21 cellular contexts compared by ENCODE assay signal in genomic region chr1:203929741-203930309, GRCh38.
"Had no signal": no experiment of that assay in that cellular context is flagged by ENCODE, and none has a peak within 500 bp of the region (broad histone marks: within the 10 kb centered on the region; RNA-seq: fewer than 3 reads in every experiment).

No MANE protein-coding gene starts in this region.

- H3K27me3 ChIP-seq: dorsolateral prefrontal cortex had no signal

- ATAC-seq: activated naive CD8-positive, alpha-beta T cell treated with anti-CD3 and anti-CD28 coated beads, Interleukin-2, amount 50 U/mL, for 24 hours; activated T-cell treated with anti-CD3 and anti-CD28 coated beads, Interleukin-2, amount 50 U/mL, for 4 hours; naive thymus-derived CD8-positive, alpha-beta T cell; stimulated activated naive B cell treated with anti-CD40 and anti-IgM and Interleukin-4, amounts not matched to agents 10 μg/mL and 1 μg/mL and 100 μg/mL, for 72 hours; WTC11 had no signal

- H3K36me3 ChIP-seq: thoracic aorta had no signal

- H3K9me3 ChIP-seq: thoracic aorta had no signal

- H3K4me3 ChIP-seq: dorsolateral prefrontal cortex, thoracic aorta had no signal

- FAIRE-seq: colon, TTC549, urothelium cell line had no signal

- DNase-seq: activated CD4-positive, alpha-beta memory T cell treated with anti-CD3 and anti-CD28 coated beads for 36 hours; activated CD4-positive, alpha-beta T cell treated with anti-CD3 and anti-CD28 coated beads for 4 hours; activated CD8-positive, alpha-beta memory T cell treated with anti-CD3 and anti-CD28 coated beads, Interleukin-2, amount 50 U/mL, for 4 hours; activated effector memory CD4-positive, alpha-beta T cell treated with Interleukin-2 at 50 U/mL for 16 hours; activated naive CD4-positive, alpha-beta T cell treated with anti-CD3 and anti-CD28 coated beads, Interleukin-2, amount 10 ng/mL, durations not matched to agents 7 days and 5 days; activated naive CD8-positive, alpha-beta T cell treated with anti-CD3 and anti-CD28 coated beads, Interleukin-2, amount 50 U/mL, for 24 hours; activated T-cell treated with anti-CD3 and anti-CD28 coated beads, Interleukin-2, amount 50 U/mL, for 4 hours; anterior cingulate cortex; central memory CD4-positive, alpha-beta T cell; dorsolateral prefrontal cortex; left cardiac atrium; mesendoderm; naive thymus-derived CD8-positive, alpha-beta T cell; posterior cingulate gyrus; stimulated activated naive B cell treated with anti-CD40 and anti-IgM and Interleukin-4, amounts not matched to agents 10 μg/mL and 1 μg/mL and 100 μg/mL, for 72 hours had no signal

- H3K27ac ChIP-seq: dorsolateral prefrontal cortex, epithelial cell of prostate, thoracic aorta had no signal
